ENCODE assay signal across 8 cellular contexts in the genomic region with DNA sequence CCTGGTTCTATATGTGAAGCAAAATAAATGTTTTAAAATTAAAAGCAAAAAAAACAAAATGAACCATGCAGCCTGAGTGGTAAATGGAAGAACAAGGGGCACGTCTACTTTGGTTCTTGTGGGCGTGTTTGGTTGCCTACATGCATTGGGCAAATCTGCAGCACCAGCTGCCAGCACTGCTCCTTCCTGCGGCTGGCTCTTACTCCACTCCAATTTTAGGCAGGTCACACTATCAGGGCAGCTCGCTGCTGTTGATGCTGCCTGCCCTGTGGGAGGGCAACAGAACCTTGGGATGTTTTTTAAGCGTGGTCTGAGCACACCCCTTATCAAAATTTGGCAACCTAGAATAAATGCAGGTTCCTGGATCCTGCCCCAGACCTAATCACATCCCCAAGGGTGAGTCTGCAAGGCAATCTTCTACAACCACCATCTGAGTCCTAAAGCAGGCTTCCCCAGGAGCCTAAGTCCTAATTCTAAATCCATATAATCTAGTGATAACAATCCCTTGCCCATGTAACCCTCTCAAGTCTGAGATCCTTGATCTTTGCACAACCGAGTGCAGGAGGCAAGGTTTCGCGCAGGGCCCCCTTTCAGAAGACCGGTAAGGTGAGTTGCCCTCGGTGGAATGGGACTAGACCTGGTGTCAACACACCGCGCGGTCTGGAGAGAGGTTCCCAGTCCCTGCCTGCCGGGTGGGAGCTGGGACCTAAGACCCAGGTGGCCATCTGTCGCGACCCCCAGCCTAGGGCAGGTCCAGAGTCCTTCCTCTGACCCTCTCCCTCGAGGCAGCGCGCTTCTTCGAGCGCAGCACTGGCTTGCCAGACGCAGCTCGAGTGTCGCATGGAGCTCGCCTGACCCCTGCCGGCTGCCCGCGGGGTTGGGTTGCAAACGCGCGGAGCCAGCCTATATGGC. TPM values are rescaled to one million over a fixed set of nuclear protein-coding genes. Genes with fewer than 3 reads are reported as not detected.
DNase-seq lines count a peak whose midpoint lies in the region; ATAC-seq and TF ChIP-seq lines count a peak whose summit lies in the region.

No MANE protein-coding gene starts in this region.

- H3K4me3 ChIP-seq in BLaER1 (no peak overlapping the region), LNCaP clone FGC (ENCODE audit: low read depth, low read length) (no peak overlapping the region), ascending aorta (peak overlapping the region in 1 of 2 donors; percentile 45), smooth muscle cell (peak overlapping the region; percentile 18)

- intact Hi-C loops in ascending aorta (cut with DNase I): loop anchor here (1.0 to 2.0 kb wide), 4 partner anchors 77 to 205 kb away; no protein-coding TSS in a partner anchor

- ATAC-seq in GM21717 (IDR thresholded peaks at IDR 0.05; ENCODE audit: unreplicated experiment): no peak

- WGBS in smooth muscle cell (ENCODE audit: low lambda C conversion rate): 18% methylated on average over 31 of the region's 31 CpGs

- H2AFZ ChIP-seq in smooth muscle cell (ENCODE audit: low read depth): no peak overlapping the region

- H3K27me3 ChIP-seq in BLaER1: no peaks in the 10 kb centered on the region
- no peaks in the 10 kb centered on the region for H3K27me3 ChIP-seq in ascending aorta
- no peaks in the 10 kb centered on the region for H3K27me3 ChIP-seq in smooth muscle cell (ENCODE audit: low read depth)

- TF ChIP-seq CTCF in LNCaP clone FGC (IDR thresholded peaks at IDR 0.05; ENCODE audit: control insufficient read depth, extremely low read depth, insufficient read depth): peak; percentile 98
- peak; percentile 94 to 97 (median 94) for TF ChIP-seq CTCF in ascending aorta (IDR thresholded peaks at IDR 0.05)
- TF ChIP-seq CTCF in smooth muscle cell (IDR thresholded peaks at IDR 0.05; ENCODE audit: borderline replicate concordance, insufficient read depth, poor library complexity, severe bottlenecking): peak; percentile 88

- no peaks in the 10 kb centered on the region for H3K79me2 ChIP-seq in smooth muscle cell (ENCODE audit: low read depth)

- peaks cover 5% of the 10 kb centered on the region for H3F3A ChIP-seq in smooth muscle cell (ENCODE audit: low read depth)

- H3K4me1 ChIP-seq in BLaER1 (peaks cover 23% of the 10 kb centered on the region), ascending aorta (peaks cover 5 to 13% of the 10 kb centered on the region in 2 donors), smooth muscle cell (ENCODE audit: low read depth) (no peaks in the 10 kb centered on the region)

- H3K27ac ChIP-seq in BLaER1 (no peak overlapping the region), ascending aorta (no peak overlapping the region), smooth muscle cell (ENCODE audit: low read depth) (no peak overlapping the region)

- H3K9ac ChIP-seq in BLaER1 (no peak overlapping the region), smooth muscle cell (ENCODE audit: low read depth) (no peak overlapping the region)

- H4K20me1 ChIP-seq in BLaER1: peaks cover 12% of the 10 kb centered on the region; the same call in 1 of the 2 replicates
- H4K20me1 ChIP-seq in smooth muscle cell (ENCODE audit: low read depth): no peaks in the 10 kb centered on the region

- no peaks in the 10 kb centered on the region for H3K9me3 ChIP-seq in BLaER1
- no peaks in the 10 kb centered on the region for H3K9me3 ChIP-seq in ascending aorta
- no peaks in the 10 kb centered on the region for H3K9me3 ChIP-seq in smooth muscle cell (replicated peaks; ENCODE audit: low read depth)

- H3K4me2 ChIP-seq in BLaER1 (peak overlapping the region; percentile 56), smooth muscle cell (peak overlapping the region; percentile 81)

- peak; percentile 90 for DNase-seq in GM19240 (ENCODE audit: insufficient read length, low spot score)
- no peak for DNase-seq in LNCaP clone FGC (ENCODE audit: low read depth)
- peak; percentile 43 for DNase-seq in T1000 (lab: John Stamatoyannopoulos, UW)
- DNase-seq in ascending aorta (ENCODE audit: low spot score in 2 of 2): peak in 1 of 2 donors; percentile 81
- DNase-seq in hypothalamus (lab: John Stamatoyannopoulos, UW): peak in 46 of 51 donors; percentile 17 to 83 (median 56)
- peak; percentile 35 for DNase-seq in smooth muscle cell (lab: John Stamatoyannopoulos, UW; ENCODE audit: unreplicated experiment)

- H3K36me3 ChIP-seq in BLaER1: peaks cover 27% of the 10 kb centered on the region
- H3K36me3 ChIP-seq in ascending aorta: peaks cover 10 to 16% of the 10 kb centered on the region in 2 donors
- H3K36me3 ChIP-seq in smooth muscle cell (ENCODE audit: low read depth): no peaks in the 10 kb centered on the region

RNA-seq across cellular contexts. Expression of a gene that starts 15.9 kb away (rescaled TPM):
- total RNA-seq in ascending aorta: 39.5 TPM
- total RNA-seq in smooth muscle cell: 17.4 and 20.3 TPM in 2 replicates
- polyA plus RNA-seq in smooth muscle cell: 37.8 and 38.3 TPM in 2 replicates

RNA-seq across cellular contexts. Expression of a gene that starts 19.3 kb away (rescaled TPM):
- 10.6 TPM for total RNA-seq in ascending aorta
- total RNA-seq in smooth muscle cell: 7.9 and 8.4 TPM in 2 replicates
- 11.1 and 13.4 TPM in 2 replicates for polyA plus RNA-seq in smooth muscle cell

RNA-seq across cellular contexts. Expression of a gene that starts 39.0 kb away (rescaled TPM):
- 5.1 TPM for total RNA-seq in ascending aorta
- total RNA-seq in smooth muscle cell: 24.1 and 27.0 TPM in 2 replicates
- 15.4 and 17.3 TPM in 2 replicates for polyA plus RNA-seq in smooth muscle cell

RNA-seq across cellular contexts. Expression of a gene that starts 49.3 kb away (rescaled TPM):
- total RNA-seq in ascending aorta: 22.0 TPM
- 19.1 and 20.5 TPM in 2 replicates for total RNA-seq in smooth muscle cell
- 23.7 and 24.6 TPM in 2 replicates for polyA plus RNA-seq in smooth muscle cell
